ENCODE assay signal across 4 cellular contexts in genomic region chr16:18294396-18294795, GRCh38. TPM values are rescaled to one million over a fixed set of nuclear protein-coding genes. Genes with fewer than 3 reads are reported as not detected.
"Had no signal": no experiment of that assay in that cellular context is flagged by ENCODE, and none has a peak within 500 bp of the region (broad histone marks: within the 10 kb centered on the region; RNA-seq: fewer than 3 reads in every experiment).

No MANE protein-coding gene starts in this region.

RNA-seq across cellular contexts. Expression of gene NPIPA8, which starts 42.1 kb away (rescaled TPM):
- total RNA-seq: LHCN-M2, NCI-H460, PC-9, SJSA1 had no signal
